In the genomic region with DNA sequence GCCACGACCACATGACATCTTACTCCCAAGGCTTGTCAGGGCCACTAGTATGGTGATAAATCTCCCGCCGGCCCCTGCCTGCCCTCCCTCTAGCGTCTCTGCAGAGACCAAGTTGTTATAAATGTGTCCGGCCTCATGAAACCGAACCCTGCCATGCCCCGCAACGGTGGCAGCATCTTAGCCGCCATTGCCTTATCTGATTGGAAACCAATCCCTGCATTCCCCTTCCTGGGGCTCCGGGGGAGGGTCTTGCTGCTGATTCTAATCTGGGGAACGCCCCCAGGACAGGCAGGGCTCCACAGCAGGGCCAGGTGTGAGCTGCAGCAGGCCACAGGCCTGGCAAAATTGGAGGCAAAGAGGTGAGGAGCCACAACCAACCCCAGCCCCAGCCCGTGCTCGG, we compare ENCODE assay signal across 23 cellular contexts.
"Had no signal": no experiment of that assay in that cellular context is flagged by ENCODE, and none has a peak within 500 bp of the region (broad histone marks: within the 10 kb centered on the region; RNA-seq: fewer than 3 reads in every experiment).

No MANE protein-coding gene starts in this region.

- H3K4me1 Mint-ChIP-seq: memory B cell; naive thymus-derived CD4-positive, alpha-beta T cell; stimulated activated memory B cell treated with anti-CD40 and anti-IgM and Interleukin-4, amounts not matched to agents 10 μg/mL and 1 μg/mL and 100 μg/mL, for 72 hours had no signal

- H3K9me3 Mint-ChIP-seq: memory B cell; naive thymus-derived CD4-positive, alpha-beta T cell; nephron; stimulated activated memory B cell treated with anti-CD40 and anti-IgM and Interleukin-4, amounts not matched to agents 10 μg/mL and 1 μg/mL and 100 μg/mL, for 72 hours; type B pancreatic cell had no signal

- H3K36me3 ChIP-seq: ovary, sigmoid colon, tibial artery had no signal

- ATAC-seq: left lobe of liver; naive thymus-derived CD4-positive, alpha-beta T cell; psoas muscle; right cardiac atrium; stimulated activated memory B cell treated with anti-CD40 and anti-IgM and Interleukin-4, amounts not matched to agents 10 μg/mL and 1 μg/mL and 100 μg/mL, for 72 hours; stimulated activated naive CD8-positive, alpha-beta T cell treated with anti-CD3 and anti-CD28 coated beads, Interleukin-15, Interleukin-2, amounts not matched to agents 100 U/mL and 50 U/mL, for 24 hours had no signal

- H3K27me3 ChIP-seq: ovary, testis had no signal

- H3K4me3 Mint-ChIP-seq: memory B cell; naive thymus-derived CD4-positive, alpha-beta T cell; nephron; stimulated activated memory B cell treated with anti-CD40 and anti-IgM and Interleukin-4, amounts not matched to agents 10 μg/mL and 1 μg/mL and 100 μg/mL, for 72 hours; type B pancreatic cell had no signal

- DNase-seq: effector CD4-positive, alpha-beta T cell; midbrain; naive thymus-derived CD4-positive, alpha-beta T cell; nucleus accumbens; ovary; right cardiac atrium; sigmoid colon; stimulated activated CD4-positive, alpha-beta T cell treated with anti-CD3 and anti-CD28 coated beads, Interleukin-4, amount 100 ng/mL, for 4 hours; stimulated activated naive CD8-positive, alpha-beta T cell treated with anti-CD3 and anti-CD28 coated beads, Interleukin-15, Interleukin-2, amounts not matched to agents 100 U/mL and 50 U/mL, for 24 hours; substantia nigra; testis; tibial artery had no signal

- H3K27ac ChIP-seq: dorsolateral prefrontal cortex, ovary, psoas muscle, sigmoid colon, testis, tibial artery had no signal

- H3K27ac Mint-ChIP-seq: memory B cell; naive thymus-derived CD4-positive, alpha-beta T cell; nephron; stimulated activated memory B cell treated with anti-CD40 and anti-IgM and Interleukin-4, amounts not matched to agents 10 μg/mL and 1 μg/mL and 100 μg/mL, for 72 hours; type B pancreatic cell had no signal

- FAIRE-seq: colon, frontal cortex, islet of Langerhans had no signal

- H3K4me3 ChIP-seq: dorsolateral prefrontal cortex, lung, ovary, psoas muscle, sigmoid colon, testis, tibial artery had no signal

- H3K36me3 Mint-ChIP-seq: memory B cell; naive thymus-derived CD4-positive, alpha-beta T cell; stimulated activated memory B cell treated with anti-CD40 and anti-IgM and Interleukin-4, amounts not matched to agents 10 μg/mL and 1 μg/mL and 100 μg/mL, for 72 hours; type B pancreatic cell had no signal

- H3K9me3 ChIP-seq: ovary, psoas muscle, sigmoid colon, testis, tibial artery had no signal

- H3K4me1 ChIP-seq: psoas muscle, sigmoid colon, testis had no signal
